In genomic region chr5:142821733-142822487, GRCh38 we compare ENCODE assay signal across 8 cellular contexts. TPM values are rescaled to one million over a fixed set of nuclear protein-coding genes. Genes with fewer than 3 reads are reported as not detected.
DNase-seq lines count a peak whose midpoint lies in the region; ATAC-seq and TF ChIP-seq lines count a peak whose summit lies in the region.

No MANE protein-coding gene starts in this region.

- no peak overlapping the region for H3K4me3 Mint-ChIP-seq in activated CD4-positive, alpha-beta memory T cell treated with anti-CD3 and anti-CD28 coated beads for 36 hours

- no peaks in the 10 kb centered on the region for H3K27me3 ChIP-seq in lung (ENCODE audit: control insufficient read depth, insufficient read depth)

- TF ChIP-seq CTCF in lung (IDR thresholded peaks at IDR 0.05; ENCODE audit: control extremely low read depth, extremely low read depth), result no peak

- WGBS in lung, 2 donors, result 69 to 80% methylated on average over 3 of the region's 3 CpGs

- ATAC-seq in HG03378 (IDR thresholded peaks at IDR 0.05; ENCODE audit: unreplicated experiment) (peak; percentile 89), lung (ENCODE audit: insufficient read depth, low FRiP score) (peak; percentile 21), GM19455 (IDR thresholded peaks at IDR 0.05; ENCODE audit: unreplicated experiment) (no peak)

- H3K27me3 Mint-ChIP-seq in activated CD4-positive, alpha-beta memory T cell treated with anti-CD3 and anti-CD28 coated beads for 36 hours, result no peaks in the 10 kb centered on the region

- peak overlapping the region; percentile 83 for H3K27ac Mint-ChIP-seq in activated CD4-positive, alpha-beta memory T cell treated with anti-CD3 and anti-CD28 coated beads for 36 hours

- peak; percentile 22 for DNase-seq in stimulated activated CD4-positive, alpha-beta T cell treated with anti-CD3 and anti-CD28 coated beads, Interleukin-1b, Interleukin-23, amount 100 ng/mL, for 48 hours
- no peak for DNase-seq in stimulated activated CD4-positive, alpha-beta T cell treated with anti-CD3 and anti-CD28 coated beads, Interleukin-4, amount 100 ng/mL, for 1 hour
- DNase-seq in activated CD4-positive, alpha-beta memory T cell treated with anti-CD3 and anti-CD28 coated beads for 36 hours, result peak; percentile 35
- DNase-seq in lung (ENCODE audit: low spot score), result no peak
- no peak for DNase-seq in NCI-H2081 (lab: John Stamatoyannopoulos, UW)
- no peak for DNase-seq in activated effector memory CD4-positive, alpha-beta T cell treated with anti-CD3 and anti-CD28 coated beads, Interleukin-2, amount 50 U/mL, for 16 hours

- POLR2A ChIA-PET in activated CD4-positive, alpha-beta memory T cell treated with anti-CD3 and anti-CD28 coated beads for 36 hours (lab: Charles Lee), result interaction anchor here (0.8 to 3.2 kb wide), 5 partner anchors 21 to 52 kb away, joined by 3 to 22 read pairs (median 5); partner anchors contain the start of gene ARHGAP26

- no peaks in the 10 kb centered on the region for H3K9me3 Mint-ChIP-seq in activated CD4-positive, alpha-beta memory T cell treated with anti-CD3 and anti-CD28 coated beads for 36 hours

- H3K4me1 Mint-ChIP-seq in activated CD4-positive, alpha-beta memory T cell treated with anti-CD3 and anti-CD28 coated beads for 36 hours (ENCODE audit: low read depth), result peaks cover 71% of the 10 kb centered on the region

- H3K36me3 Mint-ChIP-seq in activated CD4-positive, alpha-beta memory T cell treated with anti-CD3 and anti-CD28 coated beads for 36 hours, result no peaks in the 10 kb centered on the region

- CTCF ChIA-PET in activated CD4-positive, alpha-beta memory T cell treated with anti-CD3 and anti-CD28 coated beads for 36 hours (lab: Charles Lee), result interaction anchor here (1.0 to 4.8 kb wide), 9 partner anchors 17 to 109 kb away, joined by 3 to 29 read pairs (median 4); partner anchors contain the start of gene ARHGAP26

- H3K4me1 ChIP-seq in lung (ENCODE audit: control insufficient read depth in 2 of 2, insufficient read depth in 2 of 2, low read length in 2 of 2), result peaks cover 19 to 42% of the 10 kb centered on the region in 2 donors

- no peaks in the 10 kb centered on the region for H3K9me3 ChIP-seq in lung (ENCODE audit: control insufficient read depth in 2 of 2, insufficient read depth in 1 of 2, low read length in 1 of 2)

- H3K27ac ChIP-seq in lung (ENCODE audit: low read depth in 1 of 2, low read length in 1 of 2), result peak overlapping the region in 1 of 2 donors; percentile 11

- no peaks in the 10 kb centered on the region for H3K36me3 ChIP-seq in lung (ENCODE audit: control insufficient read depth in 2 of 2, insufficient read depth in 2 of 2, low read length in 2 of 2)

- intact Hi-C loops in activated CD4-positive, alpha-beta memory T cell treated with anti-CD3 and anti-CD28 coated beads for 36 hours (cut with micrococcal nuclease), result loop anchor here (1.0 to 10.0 kb wide), 6 partner anchors 22 to 363 kb away; no protein-coding TSS in a partner anchor

- H3K4me3 ChIP-seq in lung, result no peak overlapping the region

RNA-seq across cellular contexts. Expression of gene ARHGAP26, which starts 51.7 kb away (rescaled TPM):
- 10 to 100 TPM; 16.4 to 16.9 TPM for total RNA-seq in activated CD4-positive, alpha-beta memory T cell treated with anti-CD3 and anti-CD28 coated beads for 36 hours
- total RNA-seq in lung, result 10 to 100 TPM; 36.2 to 52.3 TPM
- polyA plus RNA-seq in lung, result 10 to 100 TPM in 1 of 2 donors, 1 to 10 TPM in 1; 5.4 to 24.5 TPM

Comparison
In these comparisons a context has a peak if more than half of its experiments do, and no peak if none do; other contexts are left out.
1. DNase-seq: peak in stimulated activated CD4-positive, alpha-beta T cell treated with anti-CD3 and anti-CD28 coated beads, Interleukin-1b, Interleukin-23, amount 100 ng/mL, for 48 hours (single experiment) and activated CD4-positive, alpha-beta memory T cell treated with anti-CD3 and anti-CD28 coated beads for 36 hours (single experiment); none in stimulated activated CD4-positive, alpha-beta T cell treated with anti-CD3 and anti-CD28 coated beads, Interleukin-4, amount 100 ng/mL, for 1 hour (single experiment), lung (single experiment), NCI-H2081 (0 of 2) and activated effector memory CD4-positive, alpha-beta T cell treated with anti-CD3 and anti-CD28 coated beads, Interleukin-2, amount 50 U/mL, for 16 hours (single experiment).